In the genomic region with DNA sequence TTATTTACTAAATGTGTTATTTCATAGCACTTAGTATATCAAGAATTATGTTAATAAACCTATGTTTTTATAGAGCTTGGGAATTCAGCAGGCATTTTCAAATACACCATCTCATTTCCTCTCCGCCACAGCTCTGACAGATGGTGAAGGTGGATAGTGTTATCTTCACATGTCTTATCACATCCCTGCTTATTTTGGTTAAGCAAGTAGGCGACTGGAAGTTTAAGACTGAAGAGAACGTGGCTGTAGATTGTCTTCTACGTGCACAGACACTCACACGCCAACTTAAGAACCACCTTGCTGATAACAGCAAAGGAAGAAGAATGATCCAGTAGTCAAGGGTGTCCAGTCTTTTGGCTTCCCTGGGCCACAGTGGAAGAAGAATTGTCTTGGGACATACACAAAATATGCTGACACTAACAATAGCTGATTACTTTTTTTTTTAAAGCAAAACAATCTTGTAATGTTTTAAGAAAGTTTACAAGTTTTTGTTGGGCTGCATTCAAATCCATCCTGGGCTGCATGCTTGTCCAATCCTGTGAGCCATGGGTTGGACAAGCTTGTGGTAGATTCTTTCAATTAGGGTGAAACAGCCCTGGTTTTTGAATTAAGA, we compare ENCODE assay signal across 1 cellular context.
TF ChIP-seq lines count a peak whose summit lies in the region.

No MANE protein-coding gene starts in this region.

TF ChIP-seq in K562, 482 proteins besides CTCF, POLR2A, EP300 and RAD21 (continued from another document):
- TF ChIP-seq SOX6 (IDR thresholded peaks at IDR 0.05) (peak; percentile 47; the same call in 1 of the 2 replicates), ZNF224 (CRISPR knock-in tag; IDR thresholded peaks at IDR 0.05) (no peak), PYGO2 (tag; IDR thresholded peaks at IDR 0.05) (no peak), NR2F6 (CRISPR knock-in tag; IDR thresholded peaks at IDR 0.05) (no peak), SLC30A9 (CRISPR knock-in tag; IDR thresholded peaks at IDR 0.05) (no peak), GTF2F1 (IDR thresholded peaks at IDR 0.05; ENCODE audit: low read depth, low read length) (no peak), GTF2E2 (tag; IDR thresholded peaks at IDR 0.05) (no peak), PHF20 (IDR thresholded peaks at IDR 0.05; ENCODE audit: partially characterized antibody) (no peak), HNRNPL (IDR thresholded peaks at IDR 0.05; ENCODE audit: low read depth, low read length) (no peak), MTA1 (IDR thresholded peaks at IDR 0.05; ENCODE audit: borderline replicate concordance) (no peak), TEAD1 (CRISPR knock-in tag; IDR thresholded peaks at IDR 0.05) (no peak), ZNF316 (IDR thresholded peaks at IDR 0.05) (peak; percentile 79), ZNF778 (CRISPR knock-in tag; IDR thresholded peaks at IDR 0.05) (no peak), CREB1 (IDR thresholded peaks at IDR 0.05) (no peak), CREB1 (CRISPR knock-in tag; IDR thresholded peaks at IDR 0.05) (no peak)
- TF ChIP-seq, protein P1, sequence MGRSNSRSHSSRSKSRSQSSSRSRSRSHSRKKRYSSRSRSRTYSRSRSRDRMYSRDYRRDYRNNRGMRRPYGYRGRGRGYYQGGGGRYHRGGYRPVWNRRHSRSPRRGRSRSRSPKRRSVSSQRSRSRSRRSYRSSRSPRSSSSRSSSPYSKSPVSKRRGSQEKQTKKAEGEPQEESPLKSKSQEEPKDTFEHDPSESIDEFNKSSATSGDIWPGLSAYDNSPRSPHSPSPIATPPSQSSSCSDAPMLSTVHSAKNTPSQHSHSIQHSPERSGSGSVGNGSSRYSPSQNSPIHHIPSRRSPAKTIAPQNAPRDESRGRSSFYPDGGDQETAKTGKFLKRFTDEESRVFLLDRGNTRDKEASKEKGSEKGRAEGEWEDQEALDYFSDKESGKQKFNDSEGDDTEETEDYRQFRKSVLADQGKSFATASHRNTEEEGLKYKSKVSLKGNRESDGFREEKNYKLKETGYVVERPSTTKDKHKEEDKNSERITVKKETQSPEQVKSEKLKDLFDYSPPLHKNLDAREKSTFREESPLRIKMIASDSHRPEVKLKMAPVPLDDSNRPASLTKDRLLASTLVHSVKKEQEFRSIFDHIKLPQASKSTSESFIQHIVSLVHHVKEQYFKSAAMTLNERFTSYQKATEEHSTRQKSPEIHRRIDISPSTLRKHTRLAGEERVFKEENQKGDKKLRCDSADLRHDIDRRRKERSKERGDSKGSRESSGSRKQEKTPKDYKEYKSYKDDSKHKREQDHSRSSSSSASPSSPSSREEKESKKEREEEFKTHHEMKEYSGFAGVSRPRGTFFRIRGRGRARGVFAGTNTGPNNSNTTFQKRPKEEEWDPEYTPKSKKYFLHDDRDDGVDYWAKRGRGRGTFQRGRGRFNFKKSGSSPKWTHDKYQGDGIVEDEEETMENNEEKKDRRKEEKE (IDR thresholded peaks at IDR 0.05; ENCODE audit: borderline replicate concordance in 1 of 2, control insufficient read depth in 1 of 2, low read depth in 2 of 2, low read length in 1 of 2) = no peak
- TF ChIP-seq, protein P2, sequence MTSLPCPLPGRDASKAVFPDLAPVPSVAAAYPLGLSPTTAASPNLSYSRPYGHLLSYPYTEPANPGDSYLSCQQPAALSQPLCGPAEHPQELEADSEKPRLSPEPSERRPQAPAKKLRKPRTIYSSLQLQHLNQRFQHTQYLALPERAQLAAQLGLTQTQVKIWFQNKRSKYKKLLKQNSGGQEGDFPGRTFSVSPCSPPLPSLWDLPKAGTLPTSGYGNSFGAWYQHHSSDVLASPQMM (CRISPR knock-in tag; IDR thresholded peaks at IDR 0.05) = no peak
TF ChIP-seq in K562: peak in this region for 33.
